In the genomic region with DNA sequence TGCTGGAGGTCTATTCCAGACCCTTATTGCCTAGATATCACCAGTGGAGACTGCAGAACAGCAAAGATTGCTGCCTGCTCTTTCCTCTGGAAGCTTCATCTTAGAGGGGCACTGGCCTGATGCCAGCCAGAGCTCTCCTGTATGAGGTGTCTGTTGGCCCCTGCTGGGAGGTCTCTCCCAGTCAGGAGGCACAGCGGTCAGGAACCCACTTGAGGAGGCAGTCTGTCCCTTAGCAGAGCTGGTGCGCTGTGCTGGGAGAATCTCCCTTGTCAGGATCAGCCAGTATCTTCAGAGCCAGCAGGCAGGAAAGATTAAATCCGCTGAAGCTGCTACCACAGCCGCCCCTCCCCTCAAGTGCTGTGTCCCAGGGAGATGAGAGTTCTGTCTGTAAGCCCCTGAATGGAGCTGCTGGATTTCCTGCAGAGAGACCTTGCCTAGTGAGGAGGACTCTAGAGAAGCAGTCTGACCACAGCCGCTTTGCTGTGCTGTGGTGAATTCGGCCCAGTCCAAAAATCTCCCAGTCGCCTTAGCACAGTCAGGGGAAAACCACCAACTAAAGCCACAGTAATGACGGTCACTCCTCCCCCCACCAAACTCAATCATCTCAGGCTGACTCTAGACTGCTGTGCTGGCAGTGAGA, we compare ENCODE assay signal across 27 cellular contexts.
DNase-seq lines count a peak whose midpoint lies in the region; ATAC-seq, FAIRE-seq and TF ChIP-seq lines count a peak whose summit lies in the region.
"Had no signal": no experiment of that assay in that cellular context is flagged by ENCODE, and none has a peak within 500 bp of the region (broad histone marks: within the 10 kb centered on the region; RNA-seq: fewer than 3 reads in every experiment).

No MANE protein-coding gene starts in this region.

- no peaks in the 10 kb centered on the region for H3K79me2 ChIP-seq in astrocyte (ENCODE audit: insufficient read depth, low read length)

- no peaks in the 10 kb centered on the region for H4K20me1 ChIP-seq in astrocyte (ENCODE audit: insufficient read depth, low read length)

- H3K27me3 Mint-ChIP-seq in astrocyte (ENCODE audit: low read depth, unreplicated experiment): no peaks in the 10 kb centered on the region
- no peaks in the 10 kb centered on the region for H3K27me3 Mint-ChIP-seq in natural killer cell (ENCODE audit: low read depth in 2 of 2)
- H3K27me3 Mint-ChIP-seq in CD8-positive, alpha-beta T cell (ENCODE audit: low read depth): no peaks in the 10 kb centered on the region
- H3K27me3 Mint-ChIP-seq: activated CD8-positive, alpha-beta T cell treated with anti-CD3 and anti-CD28 coated beads for 36 hours; effector memory CD8-positive, alpha-beta T cell had no signal

- H3K4me1 Mint-ChIP-seq in astrocyte (ENCODE audit: low read depth, unreplicated experiment) (peaks cover 8% of the 10 kb centered on the region), natural killer cell (peaks cover 15 to 16% of the 10 kb centered on the region in 2 donors)
- no peaks in the 10 kb centered on the region for H3K4me1 Mint-ChIP-seq in CD8-positive, alpha-beta T cell (ENCODE audit: low read depth)
- H3K4me1 Mint-ChIP-seq: activated naive CD8-positive, alpha-beta T cell treated with anti-CD3 and anti-CD28 coated beads for 36 hours had no signal

- H3K36me3 Mint-ChIP-seq in astrocyte (ENCODE audit: low read depth, unreplicated experiment) (peaks cover 36% of the 10 kb centered on the region), natural killer cell (peaks cover 26% of the 10 kb centered on the region)
- peaks cover 47% of the 10 kb centered on the region for H3K36me3 Mint-ChIP-seq in CD8-positive, alpha-beta T cell
- H3K36me3 Mint-ChIP-seq: activated naive CD8-positive, alpha-beta T cell treated with anti-CD3 and anti-CD28 coated beads for 36 hours had no signal

- ATAC-seq in GM19035 (IDR thresholded peaks at IDR 0.05; ENCODE audit: unreplicated experiment) (peak; percentile 70), HG03442 (IDR thresholded peaks at IDR 0.05; ENCODE audit: unreplicated experiment) (peak; percentile 75), natural killer cell (peak in 2 of 3 donors; percentile 72 to 96), GM19351 (IDR thresholded peaks at IDR 0.05; ENCODE audit: unreplicated experiment) (no peak), GM21381 (IDR thresholded peaks at IDR 0.05; ENCODE audit: unreplicated experiment) (no peak), GM21619 (IDR thresholded peaks at IDR 0.05; ENCODE audit: unreplicated experiment) (no peak)
- no peak for ATAC-seq in CD8-positive, alpha-beta T cell
- ATAC-seq: activated CD8-positive, alpha-beta T cell treated with anti-CD3 and anti-CD28 coated beads for 36 hours; effector memory CD8-positive, alpha-beta T cell; K562; left cardiac atrium had no signal

- H3K4me3 ChIP-seq in astrocyte (ENCODE audit: insufficient read depth, low read depth, low read length): no peak overlapping the region
- H3K4me3 ChIP-seq in CD8-positive, alpha-beta T cell (ENCODE audit: low read depth, low read length): no peak overlapping the region
- H3K4me3 ChIP-seq: K562, right atrium auricular region had no signal

- DNase-seq in astrocyte (ENCODE audit: low read depth) (peak; percentile 25), natural killer cell (peak; percentile 16)
- DNase-seq in CD8-positive, alpha-beta T cell: no peak
- DNase-seq: activated CD8-positive, alpha-beta T cell treated with anti-CD3 and anti-CD28 coated beads for 36 hours; activated naive CD8-positive, alpha-beta T cell treated with anti-CD3 and anti-CD28 coated beads for 36 hours; activated T-cell treated with anti-CD3 and anti-CD28 coated beads, Interleukin-2, amount 50 U/mL, for 72 hours; AML-193; Caco-2; caudate nucleus; effector memory CD8-positive, alpha-beta T cell; left cardiac atrium; midbrain; NCI-H1048; NCI-H2081 treated with DMSO at 0.1 percent for 48 hours; NCI-H748 treated with DMSO at 0.1 percent for 48 hours; stimulated activated CD4-positive, alpha-beta T cell treated with anti-CD3 and anti-CD28 coated beads, Interleukin-15, amount 100 ng/mL, for 24 hours; stimulated activated naive CD4-positive, alpha-beta T cell treated with Interleukin-2 at 50 U/mL for 16 hours; trophoblast cell had no signal

- no peak overlapping the region for H3K9ac ChIP-seq in astrocyte (ENCODE audit: low read length)

- H3K27ac ChIP-seq in astrocyte (ENCODE audit: low read depth, low read length): no peak overlapping the region
- no peak overlapping the region for H3K27ac ChIP-seq in CD8-positive, alpha-beta T cell (ENCODE audit: low read depth, low read length)
- H3K27ac ChIP-seq: neutrophil, right atrium auricular region had no signal

- intact Hi-C loops in natural killer cell (cut with micrococcal nuclease): no loop called here
- intact Hi-C loops in CD8-positive, alpha-beta T cell (cut with DNase I, micrococcal nuclease): no loop called here

- no peaks in the 10 kb centered on the region for H3K4me1 ChIP-seq in astrocyte (ENCODE audit: insufficient read depth, low read length)
- H3K4me1 ChIP-seq in CD8-positive, alpha-beta T cell (ENCODE audit: insufficient read depth, low read length): no peaks in the 10 kb centered on the region
- H3K4me1 ChIP-seq: right atrium auricular region had no signal

- no peaks in the 10 kb centered on the region for H3K36me3 ChIP-seq in astrocyte (ENCODE audit: insufficient read depth, low read length)
- H3K36me3 ChIP-seq in CD8-positive, alpha-beta T cell (ENCODE audit: insufficient read depth, low read length): no peaks in the 10 kb centered on the region
- H3K36me3 ChIP-seq: neutrophil, right atrium auricular region had no signal

- POLR2A ChIA-PET in CD8-positive, alpha-beta T cell (lab: Charles Lee): no interaction called here

- no peak for FAIRE-seq in astrocyte (lab: Jason Lieb, UNC)
- FAIRE-seq: H54, K562 had no signal

- no peaks in the 10 kb centered on the region for H3K9me3 ChIP-seq in astrocyte (ENCODE audit: insufficient read depth, low read depth, low read length)
- no peaks in the 10 kb centered on the region for H3K9me3 ChIP-seq in CD8-positive, alpha-beta T cell (ENCODE audit: low read length)
- H3K9me3 ChIP-seq: neutrophil, right atrium auricular region had no signal

- no peak overlapping the region for H3K4me2 ChIP-seq in astrocyte (ENCODE audit: low read length)

- TF ChIP-seq CTCF in astrocyte (IDR thresholded peaks at IDR 0.05; ENCODE audit: insufficient read depth, low read depth, low read length) (no peak), natural killer cell (IDR thresholded peaks at IDR 0.05) (no peak)
- TF ChIP-seq CTCF in CD8-positive, alpha-beta T cell (IDR thresholded peaks at IDR 0.05): no peak

- H2AFZ ChIP-seq in astrocyte (ENCODE audit: low read depth, low read length): no peak overlapping the region

- H3K27ac Mint-ChIP-seq in astrocyte (ENCODE audit: unreplicated experiment) (no peak overlapping the region), natural killer cell (peak overlapping the region in 1 of 2 donors; percentile 64)
- no peak overlapping the region for H3K27ac Mint-ChIP-seq in CD8-positive, alpha-beta T cell
- H3K27ac Mint-ChIP-seq: activated CD8-positive, alpha-beta T cell treated with anti-CD3 and anti-CD28 coated beads for 36 hours; activated naive CD8-positive, alpha-beta T cell treated with anti-CD3 and anti-CD28 coated beads for 36 hours; activated T-cell treated with anti-CD3 and anti-CD28 coated beads, Interleukin-2, amount 50 U/mL, for 72 hours; effector memory CD8-positive, alpha-beta T cell had no signal

- no peak overlapping the region for H3K4me3 Mint-ChIP-seq in astrocyte (ENCODE audit: unreplicated experiment)
- H3K4me3 Mint-ChIP-seq in natural killer cell: peak overlapping the region; percentile 32
- no peak overlapping the region for H3K4me3 Mint-ChIP-seq in CD8-positive, alpha-beta T cell
- H3K4me3 Mint-ChIP-seq: activated CD8-positive, alpha-beta T cell treated with anti-CD3 and anti-CD28 coated beads for 36 hours; activated naive CD8-positive, alpha-beta T cell treated with anti-CD3 and anti-CD28 coated beads for 36 hours; activated T-cell treated with anti-CD3 and anti-CD28 coated beads, Interleukin-2, amount 50 U/mL, for 72 hours; effector memory CD8-positive, alpha-beta T cell had no signal

- no peaks in the 10 kb centered on the region for H3K27me3 ChIP-seq in astrocyte (ENCODE audit: insufficient read depth, low read length)
- H3K27me3 ChIP-seq in CD8-positive, alpha-beta T cell (ENCODE audit: insufficient read depth, low read length): no peaks in the 10 kb centered on the region
- H3K27me3 ChIP-seq: neutrophil, right atrium auricular region had no signal

- CTCF ChIA-PET in CD8-positive, alpha-beta T cell (lab: Charles Lee): no interaction called here

- peaks cover 13% of the 10 kb centered on the region for H3K9me3 Mint-ChIP-seq in astrocyte (ENCODE audit: unreplicated experiment)
- peaks cover 0 to 4% of the 10 kb centered on the region in 2 donors for H3K9me3 Mint-ChIP-seq in natural killer cell
- peaks cover 15% of the 10 kb centered on the region for H3K9me3 Mint-ChIP-seq in CD8-positive, alpha-beta T cell

Comparison
In these comparisons a context has a peak if more than half of its experiments do, and no peak if none do; other contexts are left out.
1. ATAC-seq: peak in GM19035 (single experiment), HG03442 (single experiment) and natural killer cell (2 of 3); none in GM19351 (single experiment), GM21381 (single experiment), GM21619 (single experiment) and CD8-positive, alpha-beta T cell (single experiment).
2. DNase-seq: peak in astrocyte (single experiment) and natural killer cell (single experiment); none in CD8-positive, alpha-beta T cell (0 of 7).